ENCODE assay signal across 19 cellular contexts in genomic region chr6:109257494-109257893, GRCh38.
A peak's percentile ranks its signal among the peaks of the same experiment; 100 is the strongest.
DNase-seq lines count a peak whose midpoint lies in the region; ATAC-seq and TF ChIP-seq lines count a peak whose summit lies in the region.
"Had no signal": no experiment of that assay in that cellular context is flagged by ENCODE, and none has a peak within 500 bp of the region (broad histone marks: within the 10 kb centered on the region; RNA-seq: fewer than 3 reads in every experiment).

No MANE protein-coding gene starts in this region.

- H3K79me2 ChIP-seq in SK-N-SH (ENCODE audit: insufficient read depth) = no peaks in the 10 kb centered on the region

- H3K4me3 ChIP-seq in SK-N-SH (ENCODE audit: low read depth in 2 of 2, low read length in 1 of 2) = no peak overlapping the region
- H3K4me3 ChIP-seq in esophagus muscularis mucosa = no peak overlapping the region
- H3K4me3 ChIP-seq in mucosa of rectum (ENCODE audit: low read length in 2 of 2) = no peak overlapping the region

- H3K4me2 ChIP-seq in SK-N-SH = no peak overlapping the region

- H2AFZ ChIP-seq in SK-N-SH (ENCODE audit: low read depth) = no peak overlapping the region

- H3K9me2 ChIP-seq in SK-N-SH = 0 out of 2 replicates have a peak, but pooled peaks cover 3% of the 10 kb centered on the region

- CTCF ChIA-PET in SK-N-SH (lab: Yijun Ruan, JAX) = interaction anchor here (0.6 to 1.6 kb wide), 3 partner anchors 10 to 24 kb away, joined by 3 read pairs; no protein-coding TSS in a partner anchor

- no peaks in the 10 kb centered on the region for H3K27me3 ChIP-seq in SK-N-SH (ENCODE audit: insufficient read depth)
- no peaks in the 10 kb centered on the region for H3K27me3 ChIP-seq in esophagus muscularis mucosa
- H3K27me3 ChIP-seq in mucosa of rectum (ENCODE audit: control insufficient read depth in 2 of 2, insufficient read depth in 2 of 2, low read length in 2 of 2) = no peaks in the 10 kb centered on the region

- WGBS in SK-N-SH (ENCODE audit: low lambda C conversion rate) = 86% methylated on average over 2 of the region's 2 CpGs
- WGBS in esophagus muscularis mucosa = 100% methylated on average over 2 of the region's 2 CpGs

- no peak for TF ChIP-seq POLR2A in esophagus muscularis mucosa (IDR thresholded peaks at IDR 0.05; ENCODE audit: low read depth)

- H3F3A ChIP-seq in SK-N-SH (replicated peaks; ENCODE audit: insufficient read depth) = peaks cover 2% of the 10 kb centered on the region

- no peaks in the 10 kb centered on the region for H3K36me3 ChIP-seq in SK-N-SH (replicated peaks in 1 of 2; ENCODE audit: control insufficient read depth in 1 of 2, insufficient read depth in 2 of 2, low read length in 1 of 2)
- no peaks in the 10 kb centered on the region for H3K36me3 ChIP-seq in esophagus muscularis mucosa
- H3K36me3 ChIP-seq in mucosa of rectum (ENCODE audit: control insufficient read depth in 2 of 2, insufficient read depth in 2 of 2, low read length in 2 of 2) = no peaks in the 10 kb centered on the region

- no peaks in the 10 kb centered on the region for H3K9me3 ChIP-seq in SK-N-SH
- H3K9me3 ChIP-seq in esophagus muscularis mucosa = no peaks in the 10 kb centered on the region
- no peaks in the 10 kb centered on the region for H3K9me3 ChIP-seq in mucosa of rectum (ENCODE audit: control insufficient read depth in 2 of 2, low read length in 2 of 2)
- H3K9me3 ChIP-seq: Caco-2 had no signal

- no peak for ATAC-seq in SK-N-SH treated with all-trans-retinoic acid at 6 μM for 48 hours
- ATAC-seq: Panc1 had no signal

- TF ChIP-seq RAD21 in SK-N-SH (IDR thresholded peaks at IDR 0.05; ENCODE audit: low read length) = no peak

- TF ChIP-seq CTCF in SK-N-SH (IDR thresholded peaks at IDR 0.05) (no peak), esophagus muscularis mucosa (IDR thresholded peaks at IDR 0.05) (no peak)

- H4K20me1 ChIP-seq in SK-N-SH (ENCODE audit: insufficient read depth) = no peaks in the 10 kb centered on the region

- H3K9ac ChIP-seq in SK-N-SH (no peak overlapping the region), mucosa of rectum (ENCODE audit: low read depth in 1 of 2, low read length in 2 of 2) (no peak overlapping the region)

- no peak overlapping the region for H3K27ac ChIP-seq in SK-N-SH (ENCODE audit: low read depth in 2 of 2, low read length in 1 of 2)
- no peak overlapping the region for H3K27ac ChIP-seq in esophagus muscularis mucosa (replicated peaks in 1 of 4)
- H3K27ac ChIP-seq in mucosa of rectum (ENCODE audit: low read depth in 2 of 2, low read length in 2 of 2) = peak overlapping the region; percentile 10 to 26
- H3K27ac ChIP-seq: HL-60 had no signal

- DNase-seq in SK-N-SH (peak; percentile 26), esophagus muscularis mucosa (ENCODE audit: extremely low spot score) (peak; percentile 62), T-helper 1 cell (no peak)
- DNase-seq in stimulated activated CD4-positive, alpha-beta T cell treated with anti-CD3 and anti-CD28 coated beads, Interleukin-2, amount 100 ng/mL, for 48 hours = no peak
- no peak for DNase-seq in stimulated activated CD4-positive, alpha-beta T cell treated with anti-CD3 and anti-CD28 coated beads, Interleukin-4, amount 100 ng/mL, for 24 hours
- DNase-seq: Caco-2; CD4-positive, alpha-beta memory T cell; DMS79 treated with DMSO at 0.1 percent for 48 hours; GF-D8; HCEC 1CT; MV-4-11; NCI-H446; NCI-H526; SHP77 treated with DMSO at 0.1 percent for 48 hours; SW 1271 had no signal

- POLR2A ChIA-PET in SK-N-SH (lab: Yijun Ruan, JAX) = no interaction called here

- TF ChIP-seq EP300 in SK-N-SH (IDR thresholded peaks at IDR 0.05; ENCODE audit: borderline replicate concordance in 1 of 2, low read depth in 1 of 2, low read length in 1 of 2) (no peak), esophagus muscularis mucosa (IDR thresholded peaks at IDR 0.05) (no peak)

- intact Hi-C loops in esophagus muscularis mucosa (cut with DNase I) = no loop called here

- H3K4me1 ChIP-seq in SK-N-SH (ENCODE audit: control insufficient read depth in 1 of 2, insufficient read depth in 2 of 2, low read depth in 1 of 2, low read length in 1 of 2) (peaks cover 3 to 4% of the 10 kb centered on the region in 2 experiments; a peak in 2 of 4 replicates), esophagus muscularis mucosa (peaks cover 0 to 15% (median 6%) of the 10 kb centered on the region in 4 donors), mucosa of rectum (ENCODE audit: control insufficient read depth in 2 of 2, insufficient read depth in 2 of 2, low read length in 2 of 2) (peaks cover 7 to 24% of the 10 kb centered on the region in 2 donors)

TF ChIP-seq in SK-N-SH, 30 proteins besides CTCF, POLR2A, EP300 and RAD21:
- TF ChIP-seq MXI1 (IDR thresholded peaks at IDR 0.05; ENCODE audit: low read depth, low read length) = no peak
- no peak for TF ChIP-seq EZH2phosphoT487 (IDR thresholded peaks at IDR 0.05; ENCODE audit: borderline replicate concordance, low read depth)
- TF ChIP-seq TEAD4 (IDR thresholded peaks at IDR 0.05; ENCODE audit: borderline replicate concordance, insufficient read depth) = no peak
- TF ChIP-seq TCF12 (IDR thresholded peaks at IDR 0.05) = no peak

TF ChIP-seq in SK-N-SH treated with all-trans-retinoic acid at 6 μM for 48 hours, 23 proteins besides CTCF, POLR2A, EP300 and RAD21:
- no peak for TF ChIP-seq TCF4 (CRISPR knock-in tag; IDR thresholded peaks at IDR 0.05; ENCODE audit: borderline replicate concordance)
- TF ChIP-seq ARNTL (CRISPR knock-in tag; IDR thresholded peaks at IDR 0.05; ENCODE audit: borderline replicate concordance, low read depth) = no peak
- no peak for TF ChIP-seq ZNF8 (CRISPR knock-in tag; IDR thresholded peaks at IDR 0.05)
- no peak for TF ChIP-seq CSDC2 (CRISPR knock-in tag; IDR thresholded peaks at IDR 0.05)
- no peak for TF ChIP-seq BACH2 (CRISPR knock-in tag; IDR thresholded peaks at IDR 0.05; ENCODE audit: borderline replicate concordance)
- TF ChIP-seq CREB5 (CRISPR knock-in tag; IDR thresholded peaks at IDR 0.05; ENCODE audit: low read depth) = no peak
- TF ChIP-seq SNAI2 (CRISPR knock-in tag; IDR thresholded peaks at IDR 0.05) = no peak
- TF ChIP-seq, protein P1, sequence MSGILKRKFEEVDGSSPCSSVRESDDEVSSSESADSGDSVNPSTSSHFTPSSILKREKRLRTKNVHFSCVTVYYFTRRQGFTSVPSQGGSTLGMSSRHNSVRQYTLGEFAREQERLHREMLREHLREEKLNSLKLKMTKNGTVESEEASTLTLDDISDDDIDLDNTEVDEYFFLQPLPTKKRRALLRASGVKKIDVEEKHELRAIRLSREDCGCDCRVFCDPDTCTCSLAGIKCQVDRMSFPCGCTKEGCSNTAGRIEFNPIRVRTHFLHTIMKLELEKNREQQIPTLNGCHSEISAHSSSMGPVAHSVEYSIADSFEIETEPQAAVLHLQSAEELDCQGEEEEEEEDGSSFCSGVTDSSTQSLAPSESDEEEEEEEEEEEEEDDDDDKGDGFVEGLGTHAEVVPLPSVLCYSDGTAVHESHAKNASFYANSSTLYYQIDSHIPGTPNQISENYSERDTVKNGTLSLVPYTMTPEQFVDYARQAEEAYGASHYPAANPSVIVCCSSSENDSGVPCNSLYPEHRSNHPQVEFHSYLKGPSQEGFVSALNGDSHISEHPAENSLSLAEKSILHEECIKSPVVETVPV (CRISPR knock-in tag; IDR thresholded peaks at IDR 0.05) = no peak
- TF ChIP-seq, protein P2, sequence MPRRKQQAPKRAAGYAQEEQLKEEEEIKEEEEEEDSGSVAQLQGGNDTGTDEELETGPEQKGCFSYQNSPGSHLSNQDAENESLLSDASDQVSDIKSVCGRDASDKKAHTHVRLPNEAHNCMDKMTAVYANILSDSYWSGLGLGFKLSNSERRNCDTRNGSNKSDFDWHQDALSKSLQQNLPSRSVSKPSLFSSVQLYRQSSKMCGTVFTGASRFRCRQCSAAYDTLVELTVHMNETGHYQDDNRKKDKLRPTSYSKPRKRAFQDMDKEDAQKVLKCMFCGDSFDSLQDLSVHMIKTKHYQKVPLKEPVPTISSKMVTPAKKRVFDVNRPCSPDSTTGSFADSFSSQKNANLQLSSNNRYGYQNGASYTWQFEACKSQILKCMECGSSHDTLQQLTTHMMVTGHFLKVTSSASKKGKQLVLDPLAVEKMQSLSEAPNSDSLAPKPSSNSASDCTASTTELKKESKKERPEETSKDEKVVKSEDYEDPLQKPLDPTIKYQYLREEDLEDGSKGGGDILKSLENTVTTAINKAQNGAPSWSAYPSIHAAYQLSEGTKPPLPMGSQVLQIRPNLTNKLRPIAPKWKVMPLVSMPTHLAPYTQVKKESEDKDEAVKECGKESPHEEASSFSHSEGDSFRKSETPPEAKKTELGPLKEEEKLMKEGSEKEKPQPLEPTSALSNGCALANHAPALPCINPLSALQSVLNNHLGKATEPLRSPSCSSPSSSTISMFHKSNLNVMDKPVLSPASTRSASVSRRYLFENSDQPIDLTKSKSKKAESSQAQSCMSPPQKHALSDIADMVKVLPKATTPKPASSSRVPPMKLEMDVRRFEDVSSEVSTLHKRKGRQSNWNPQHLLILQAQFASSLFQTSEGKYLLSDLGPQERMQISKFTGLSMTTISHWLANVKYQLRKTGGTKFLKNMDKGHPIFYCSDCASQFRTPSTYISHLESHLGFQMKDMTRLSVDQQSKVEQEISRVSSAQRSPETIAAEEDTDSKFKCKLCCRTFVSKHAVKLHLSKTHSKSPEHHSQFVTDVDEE (CRISPR knock-in tag; IDR thresholded peaks at IDR 0.05) = no peak
- no peak for TF ChIP-seq ZC3H10 (CRISPR knock-in tag; IDR thresholded peaks at IDR 0.05)
- no peak for TF ChIP-seq ZNF70 (CRISPR knock-in tag; IDR thresholded peaks at IDR 0.05)
- TF ChIP-seq ZFP30 (CRISPR knock-in tag; IDR thresholded peaks at IDR 0.05) = no peak
- TF ChIP-seq ISL1 (CRISPR knock-in tag; IDR thresholded peaks at IDR 0.05) = no peak
- TF ChIP-seq ZFP3 (CRISPR knock-in tag; IDR thresholded peaks at IDR 0.05) = no peak
- no peak for TF ChIP-seq RARB (CRISPR knock-in tag; IDR thresholded peaks at IDR 0.05)

Comparison
In these comparisons a context has a peak if more than half of its experiments do, and no peak if none do; other contexts are left out.
1. DNase-seq: peak in SK-N-SH (single experiment) and esophagus muscularis mucosa (single experiment); none in T-helper 1 cell (0 of 5), stimulated activated CD4-positive, alpha-beta T cell treated with anti-CD3 and anti-CD28 coated beads, Interleukin-2, amount 100 ng/mL, for 48 hours (0 of 2) and stimulated activated CD4-positive, alpha-beta T cell treated with anti-CD3 and anti-CD28 coated beads, Interleukin-4, amount 100 ng/mL, for 24 hours (single experiment).
2. H3K27ac ChIP-seq: peak in mucosa of rectum (2 of 2); none in SK-N-SH (0 of 2) and esophagus muscularis mucosa (0 of 4).